In genomic region chrX:1528186-1528883, GRCh38 we compare ENCODE assay signal across 16 cellular contexts. TPM values are rescaled to one million over a fixed set of nuclear protein-coding genes. Genes with fewer than 3 reads are reported as not detected.
DNase-seq lines count a peak whose midpoint lies in the region; ATAC-seq lines count a peak whose summit lies in the region.
"Had no signal": no experiment of that assay in that cellular context is flagged by ENCODE, and none has a peak within 500 bp of the region (broad histone marks: within the 10 kb centered on the region; RNA-seq: fewer than 3 reads in every experiment).

No MANE protein-coding gene starts in this region.

- H3K4me3 Mint-ChIP-seq in stimulated activated naive CD8-positive, alpha-beta T cell treated with anti-CD3 and anti-CD28 coated beads, Interleukin-15, amount 100 ng/mL, for 72 hours, result no peak overlapping the region
- H3K4me3 Mint-ChIP-seq: CD4-positive, alpha-beta T cell; naive thymus-derived CD8-positive, alpha-beta T cell had no signal

- peaks cover 6% of the 10 kb centered on the region for H3K4me1 Mint-ChIP-seq in stimulated activated naive CD8-positive, alpha-beta T cell treated with anti-CD3 and anti-CD28 coated beads, Interleukin-15, amount 100 ng/mL, for 72 hours

- peak in 1 of 2 donors; percentile 55 for DNase-seq in activated naive CD4-positive, alpha-beta T cell treated with anti-CD3 and anti-CD28 coated beads, Interleukin-2, amount 50 U/mL, for 72 hours (ENCODE audit: low spot score in 2 of 2)
- no peak for DNase-seq in activated naive CD4-positive, alpha-beta T cell (lab: John Stamatoyannopoulos, UW)
- DNase-seq in activated T-cell treated with anti-CD3 and anti-CD28 coated beads, Interleukin-2, amount 50 U/mL, for 48 hours, result peak; percentile 58 to 62
- peak in 1 of 2 donors; percentile 9 for DNase-seq in stimulated activated naive CD8-positive, alpha-beta T cell treated with anti-CD3 and anti-CD28 coated beads, Interleukin-15, amount 100 ng/mL, for 72 hours
- DNase-seq in Right ventricle myocardium inferior (ENCODE audit: missing footprints) (no peak), DMS53 treated with DMSO at 0.1 percent for 48 hours (lab: John Stamatoyannopoulos, UW; ENCODE audit: unreplicated experiment) (no peak), medulla oblongata (ENCODE audit: extremely low spot score) (no peak)
- DNase-seq: activated naive CD4-positive, alpha-beta T cell treated with anti-CD3 and anti-CD28 coated beads, Interleukin-2, amount 50 U/mL, for 16 hours; CD4-positive, alpha-beta T cell; DMS153; effector memory CD4-positive, alpha-beta T cell; mesenchymal stem cell; NCI-H526; posterior cingulate gyrus had no signal

- no peaks in the 10 kb centered on the region for H3K36me3 Mint-ChIP-seq in activated naive CD4-positive, alpha-beta T cell treated with anti-CD3 and anti-CD28 coated beads, Interleukin-2, amount 50 U/mL, for 72 hours

- H3K9me3 Mint-ChIP-seq in activated naive CD4-positive, alpha-beta T cell treated with anti-CD3 and anti-CD28 coated beads, Interleukin-2, amount 50 U/mL, for 72 hours, result no peaks in the 10 kb centered on the region
- H3K9me3 Mint-ChIP-seq in stimulated activated naive CD8-positive, alpha-beta T cell treated with anti-CD3 and anti-CD28 coated beads, Interleukin-15, amount 100 ng/mL, for 72 hours, result no peaks in the 10 kb centered on the region
- H3K9me3 Mint-ChIP-seq: CD4-positive, alpha-beta T cell; naive thymus-derived CD8-positive, alpha-beta T cell had no signal

- H3K27ac Mint-ChIP-seq in activated naive CD4-positive, alpha-beta T cell treated with anti-CD3 and anti-CD28 coated beads, Interleukin-2, amount 50 U/mL, for 72 hours, result no peak overlapping the region
- H3K27ac Mint-ChIP-seq in stimulated activated naive CD8-positive, alpha-beta T cell treated with anti-CD3 and anti-CD28 coated beads, Interleukin-15, amount 100 ng/mL, for 72 hours, result no peak overlapping the region
- H3K27ac Mint-ChIP-seq: CD4-positive, alpha-beta T cell; naive thymus-derived CD8-positive, alpha-beta T cell had no signal

- intact Hi-C loops in Right ventricle myocardium inferior (cut with DNase I), result no loop called here

- H3K27me3 Mint-ChIP-seq in stimulated activated naive CD8-positive, alpha-beta T cell treated with anti-CD3 and anti-CD28 coated beads, Interleukin-15, amount 100 ng/mL, for 72 hours, result no peaks in the 10 kb centered on the region
- H3K27me3 Mint-ChIP-seq: CD4-positive, alpha-beta T cell; naive thymus-derived CD8-positive, alpha-beta T cell had no signal

- peak; percentile 71 to 90 for ATAC-seq in activated naive CD4-positive, alpha-beta T cell treated with anti-CD3 and anti-CD28 coated beads, Interleukin-2, amount 50 U/mL, for 72 hours
- ATAC-seq in HG02623 (IDR thresholded peaks at IDR 0.05; ENCODE audit: unreplicated experiment), result peak; percentile 39
- ATAC-seq in stimulated activated naive CD8-positive, alpha-beta T cell treated with anti-CD3 and anti-CD28 coated beads, Interleukin-15, amount 100 ng/mL, for 72 hours, result peak; percentile 79
- ATAC-seq in Right ventricle myocardium inferior, result no peak
- ATAC-seq: naive thymus-derived CD8-positive, alpha-beta T cell had no signal

RNA-seq across cellular contexts. Expression of gene P2RY8, which starts 8.7 kb away (rescaled TPM):
- 10 to 100 TPM; 18.9 TPM for total RNA-seq in activated naive CD4-positive, alpha-beta T cell treated with anti-CD3 and anti-CD28 coated beads, Interleukin-2, amount 50 U/mL, for 72 hours
- 1.9 TPM for total RNA-seq in Right ventricle myocardium inferior

Comparison
In these comparisons a context has a peak if more than half of its experiments do, and no peak if none do; other contexts are left out.
1. DNase-seq: peak in activated T-cell treated with anti-CD3 and anti-CD28 coated beads, Interleukin-2, amount 50 U/mL, for 48 hours (2 of 2); none in activated naive CD4-positive, alpha-beta T cell (0 of 4), Right ventricle myocardium inferior (single experiment), DMS53 treated with DMSO at 0.1 percent for 48 hours (single experiment) and medulla oblongata (single experiment).